21 cellular contexts compared by ENCODE assay signal in genomic region chr16:89541792-89542191, GRCh38. TPM values are rescaled to one million over a fixed set of nuclear protein-coding genes. Genes with fewer than 3 reads are reported as not detected.
DNase-seq lines count a peak whose midpoint lies in the region; ATAC-seq and TF ChIP-seq lines count a peak whose summit lies in the region.
"Had no signal": no experiment of that assay in that cellular context is flagged by ENCODE, and none has a peak within 500 bp of the region (broad histone marks: within the 10 kb centered on the region; RNA-seq: fewer than 3 reads in every experiment).

No MANE protein-coding gene starts in this region.

- intact Hi-C loops in Right ventricle myocardium inferior (cut with DNase I) (no loop called here), HCT116 (cut with micrococcal nuclease) (no loop called here)

- H3K27ac ChIP-seq in cardiac muscle cell (peak overlapping the region; percentile 62), HCT116 (ENCODE audit: low read depth, low read length) (no peak overlapping the region), right atrium auricular region (peak overlapping the region; percentile 70 to 71)
- H3K27ac ChIP-seq: C4-2B had no signal

- H3K27me3 ChIP-seq in cardiac muscle cell, result no peaks in the 10 kb centered on the region
- H3K27me3 ChIP-seq in HCT116 (ENCODE audit: insufficient read depth, low read length), result no peaks in the 10 kb centered on the region
- H3K27me3 ChIP-seq in right atrium auricular region, result no peaks in the 10 kb centered on the region

- no peaks in the 10 kb centered on the region for H3K9me2 ChIP-seq in HCT116 (ENCODE audit: insufficient read depth)

- H3K4me1 ChIP-seq in cardiac muscle cell (ENCODE audit: low read depth) (peaks cover 10% of the 10 kb centered on the region), HCT116 (ENCODE audit: control insufficient read depth in 1 of 2, insufficient read depth in 2 of 2, low read length in 2 of 2) (no peaks in the 10 kb centered on the region), right atrium auricular region (peaks cover 0 to 6% of the 10 kb centered on the region in 2 donors)

- H3K4me2 ChIP-seq in HCT116 (ENCODE audit: low read length), result no peak overlapping the region

- TF ChIP-seq POLR2A in HCT116 (IDR thresholded peaks at IDR 0.05; ENCODE audit: borderline replicate concordance, extremely low read depth, insufficient read depth, insufficient read length), result no peak

- POLR2A ChIA-PET in HCT116 (lab: Charles Lee), result no interaction called here

- DNase-seq in cardiac muscle cell (ENCODE audit: low read depth in 1 of 2, low spot score in 1 of 2) (no peak), Right ventricle myocardium inferior (ENCODE audit: missing footprints) (no peak), HCT116 (ENCODE audit: low read depth, low spot score) (no peak), right atrium auricular region (ENCODE audit: low spot score) (no peak), HuH-7.5 (ENCODE audit: low spot score) (no peak), NCI-H446 (lab: John Stamatoyannopoulos, UW) (no peak)
- DNase-seq: AML-193; Calu3; CD8-positive, alpha-beta memory T cell; DMS153; H7; IMR-90; NCI-H1417; NCI-H1694 treated with DMSO at 0.1 percent for 48 hours; NCI-H2081 treated with DMSO at 0.1 percent for 48 hours; NCI-H2171 treated with DMSO at 0.1 percent for 48 hours; NCI-H446 treated with DMSO at 0.1 percent for 48 hours; NCI-H526 treated with DMSO at 0.1 percent for 48 hours; SIG-M5 had no signal

- H3K9me3 ChIP-seq in cardiac muscle cell (ENCODE audit: low read depth) (no peaks in the 10 kb centered on the region), HCT116 (ENCODE audit: control insufficient read depth in 1 of 2, insufficient read depth in 1 of 2, low read depth in 1 of 2, low read length in 2 of 2) (no peaks in the 10 kb centered on the region), right atrium auricular region (no peaks in the 10 kb centered on the region)

- no peak overlapping the region for H3K4me3 ChIP-seq in cardiac muscle cell
- H3K4me3 ChIP-seq in HCT116 (replicated peaks in 1 of 2; ENCODE audit: low read depth in 1 of 2, low read length in 2 of 2), result no peak overlapping the region
- H3K4me3 ChIP-seq in right atrium auricular region, result no peak overlapping the region

- no peak for TF ChIP-seq RAD21 in HCT116 (IDR thresholded peaks at IDR 0.05; ENCODE audit: low read depth)

- CTCF ChIA-PET in HCT116 (lab: Charles Lee), result interaction anchor here (1.7 kb wide), 1 partner anchor 16 kb away, joined by 11 read pairs; no protein-coding TSS in a partner anchor

- H3K79me2 ChIP-seq in HCT116 (ENCODE audit: insufficient read depth, low read length), result no peaks in the 10 kb centered on the region

- H2AFZ ChIP-seq in HCT116 (ENCODE audit: low read depth, low read length, poor library complexity, severe bottlenecking), result no peak overlapping the region

- RAD21 ChIA-PET in HCT116 (lab: Charles Lee; ENCODE audit: low non-redundant PET in 1 of 2, low total read pairs in 2 of 2, uncharacterized antibody in 2 of 2, unreplicated experiment in 2 of 2), result no interaction called here

- BruUV-seq in HCT116 (replicated peaks; lab: Mats Ljungman, UMichigan), result no TSS peak

- TF ChIP-seq CTCF in cardiac muscle cell (IDR thresholded peaks at IDR 0.05; ENCODE audit: low read depth, low read length) (no peak), HCT116 (IDR thresholded peaks at IDR 0.05 in 2 of 3, conservative IDR thresholded peaks at IDR 0.05 in 1 of 3; ENCODE audit: borderline replicate concordance in 1 of 3, insufficient read depth in 1 of 3, low read depth in 2 of 3, low read length in 2 of 3) (no peak), right atrium auricular region (IDR thresholded peaks at IDR 0.05) (no peak)

- no peak overlapping the region for H3K9ac ChIP-seq in HCT116 (ENCODE audit: low read length)

- no peaks in the 10 kb centered on the region for H4K20me1 ChIP-seq in HCT116 (ENCODE audit: insufficient read depth)

- ATAC-seq in Right ventricle myocardium inferior (no peak), HCT116 (0 out of 2 replicates have a peak, but pooled peaks have one; percentile 12)
- ATAC-seq: SK-N-SH treated with all-trans-retinoic acid at 6 μM for 48 hours had no signal

- H3K36me3 ChIP-seq in cardiac muscle cell, result peaks cover 14% of the 10 kb centered on the region
- H3K36me3 ChIP-seq in HCT116 (ENCODE audit: control insufficient read depth in 1 of 2, insufficient read depth in 2 of 2, low read length in 2 of 2), result peaks cover 28 to 31% of the 10 kb centered on the region in 2 experiments; a peak in 3 of 4 replicates
- H3K36me3 ChIP-seq in right atrium auricular region, result peaks cover 41% of the 10 kb centered on the region

TF ChIP-seq in HCT116, 20 proteins besides CTCF, POLR2A, EP300 and RAD21:
- TF ChIP-seq POLR2AphosphoS5 (IDR thresholded peaks at IDR 0.05; ENCODE audit: low read depth, low read length) (no peak), SP1 (IDR thresholded peaks at IDR 0.05; ENCODE audit: low read depth) (no peak), MAX (IDR thresholded peaks at IDR 0.05) (no peak), EGR1 (IDR thresholded peaks at IDR 0.05; ENCODE audit: low read depth) (no peak)

RNA-seq across cellular contexts. Expression of gene RPL13, which starts 18.7 kb away (rescaled TPM):
- 4,932 and 5,939 TPM in 2 replicates for total RNA-seq in cardiac muscle cell
- 1,293 and 1,556 TPM in 2 replicates for polyA plus RNA-seq in cardiac muscle cell
- total RNA-seq in Right ventricle myocardium inferior, result 1,162 TPM
- total RNA-seq in HCT116 (2021; ENCODE audit: unreplicated experiment), result 4,404 TPM
- 9,099 and 10,215 TPM in 2 replicates for polyA plus RNA-seq in HCT116 (2012)
- 1,000 to 10,000 TPM; 4,239 to 4,547 TPM for total RNA-seq in right atrium auricular region

RNA-seq across cellular contexts. Expression of gene SPG7, which starts 33.6 kb away (rescaled TPM):
- 173 and 248 TPM in 2 replicates for total RNA-seq in cardiac muscle cell
- polyA plus RNA-seq in cardiac muscle cell, result 99.1 and 110 TPM in 2 replicates
- 96.1 TPM for total RNA-seq in Right ventricle myocardium inferior
- total RNA-seq in HCT116 (2021; ENCODE audit: unreplicated experiment), result 116 TPM
- polyA plus RNA-seq in HCT116 (2012), result 79.4 and 81.2 TPM in 2 replicates
- total RNA-seq in right atrium auricular region, result 100 to 1,000 TPM in 1 of 2 donors, 10 to 100 TPM in 1; 72.8 to 216 TPM

RNA-seq across cellular contexts. Expression of gene CPNE7, which starts 33.8 kb away (rescaled TPM):
- total RNA-seq in cardiac muscle cell, result 0.88 and 2.2 TPM in 2 replicates
- 1.6 and 7.0 TPM in 2 replicates for polyA plus RNA-seq in cardiac muscle cell
- total RNA-seq in Right ventricle myocardium inferior, result not detected
- total RNA-seq in HCT116 (2021; ENCODE audit: unreplicated experiment), result 201 TPM
- polyA plus RNA-seq in HCT116 (2012), result 136 and 148 TPM in 2 replicates
- total RNA-seq in right atrium auricular region, result not detected

RNA-seq across cellular contexts. Expression of gene ANKRD11, which starts 51.4 kb away (rescaled TPM):
- total RNA-seq in cardiac muscle cell (70.1 and 111 TPM in 2 replicates), Right ventricle myocardium inferior (64.9 TPM), HCT116 (2021; ENCODE audit: unreplicated experiment) (266 TPM), right atrium auricular region (10 to 100 TPM; 55.2 to 68.1 TPM)
- 131 and 159 TPM in 2 replicates for polyA plus RNA-seq in cardiac muscle cell
- 192 and 225 TPM in 2 replicates for polyA plus RNA-seq in HCT116 (2012)

Comparison
In these comparisons a context has a peak if more than half of its experiments do, and no peak if none do; other contexts are left out.
1. RNA of gene CPNE7, which starts 33.8 kb away (total RNA-seq): 201 TPM in HCT116 (single experiment); 0.88 to 2.2 TPM in cardiac muscle cell, not detected in Right ventricle myocardium inferior (single experiment) and not detected in right atrium auricular region; every median in the first group is over 10 times any median in the second.